In the genomic region with DNA sequence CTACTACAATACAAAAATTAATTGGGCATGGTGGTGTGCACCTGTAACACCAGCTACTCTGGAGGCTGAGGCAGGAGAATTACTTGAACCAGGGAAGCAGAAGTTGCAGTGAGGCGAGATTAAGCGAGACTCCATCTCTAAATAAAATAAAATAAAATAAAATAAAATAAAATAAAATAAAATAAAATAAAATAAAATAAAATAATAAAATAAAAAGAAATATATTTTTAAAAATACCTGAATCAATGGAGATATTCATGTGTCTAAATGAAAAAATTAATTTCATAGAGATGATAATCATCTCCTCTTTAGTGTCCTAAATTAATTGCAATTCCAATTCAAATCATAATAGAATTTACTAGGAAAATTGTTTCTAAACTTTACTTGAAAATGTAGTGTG, we compare ENCODE assay signal across 28 cellular contexts.
"Had no signal": no experiment of that assay in that cellular context is flagged by ENCODE, and none has a peak within 500 bp of the region (broad histone marks: within the 10 kb centered on the region; RNA-seq: fewer than 3 reads in every experiment).

No MANE protein-coding gene starts in this region.

- H3K27ac Mint-ChIP-seq: dendritic cell treated with granulocyte-macrophage colony-stimulating factor and Interleukin-4, amounts not matched to agents 40 ng/mL and 50 ng/mL, for 4 days; effector memory CD8-positive, alpha-beta T cell; endodermal cell had no signal

- H3K27me3 ChIP-seq: colonic mucosa, esophagus muscularis mucosa, esophagus squamous epithelium, foreskin keratinocyte, gastrocnemius medialis, gastroesophageal sphincter, heart left ventricle, heart right ventricle, hepatocyte had no signal

- H3K4me1 ChIP-seq: colonic mucosa, esophagus muscularis mucosa, esophagus squamous epithelium, foreskin keratinocyte, gastrocnemius medialis, gastroesophageal sphincter, heart left ventricle, heart right ventricle had no signal

- H3K4me3 ChIP-seq: colonic mucosa, coronary artery, dorsolateral prefrontal cortex, esophagus muscularis mucosa, esophagus squamous epithelium, gastrocnemius medialis, gastroesophageal sphincter, heart left ventricle, heart right ventricle, hepatocyte had no signal

- H3K27me3 Mint-ChIP-seq: dendritic cell treated with granulocyte-macrophage colony-stimulating factor and Interleukin-4, amounts not matched to agents 40 ng/mL and 50 ng/mL, for 4 days; effector memory CD8-positive, alpha-beta T cell had no signal

- DNase-seq: colonic mucosa; cortex of kidney; dermis blood vessel endothelial cell; dorsolateral prefrontal cortex; effector CD4-positive, alpha-beta T cell; effector CD8-positive, alpha-beta T cell; effector memory CD4-positive, alpha-beta T cell; effector memory CD8-positive, alpha-beta T cell; endodermal cell; erythroblast; esophagus squamous epithelium; foreskin fibroblast; foreskin keratinocyte; foreskin melanocyte; gastrocnemius medialis; glutamatergic neuron; head of caudate nucleus; heart left ventricle; heart right ventricle had no signal

- FAIRE-seq: endometrium, endothelial cell of umbilical vein had no signal

- H3K9me3 Mint-ChIP-seq: dendritic cell treated with granulocyte-macrophage colony-stimulating factor and Interleukin-4, amounts not matched to agents 40 ng/mL and 50 ng/mL, for 4 days had no signal

- ATAC-seq: effector memory CD8-positive, alpha-beta T cell; esophagus mucosa; foreskin keratinocyte; gastrocnemius medialis; gastroesophageal sphincter; heart left ventricle; heart right ventricle had no signal

- H3K36me3 ChIP-seq: colonic mucosa, esophagus muscularis mucosa, esophagus squamous epithelium, gastrocnemius medialis, gastroesophageal sphincter, heart left ventricle, heart right ventricle had no signal

- H3K9me3 ChIP-seq: colonic mucosa, esophagus muscularis mucosa, esophagus squamous epithelium, gastrocnemius medialis, gastroesophageal sphincter had no signal

- H3K27ac ChIP-seq: colonic mucosa, coronary artery, dorsolateral prefrontal cortex, epithelial cell of prostate, esophagus muscularis mucosa, esophagus squamous epithelium, foreskin keratinocyte, gastrocnemius medialis, gastroesophageal sphincter, heart left ventricle, heart right ventricle, hepatocyte had no signal

- H3K4me3 Mint-ChIP-seq: dendritic cell treated with granulocyte-macrophage colony-stimulating factor and Interleukin-4, amounts not matched to agents 40 ng/mL and 50 ng/mL, for 4 days; effector memory CD8-positive, alpha-beta T cell; endodermal cell had no signal

- H3K4me1 Mint-ChIP-seq: endodermal cell had no signal
